In the genomic region with DNA sequence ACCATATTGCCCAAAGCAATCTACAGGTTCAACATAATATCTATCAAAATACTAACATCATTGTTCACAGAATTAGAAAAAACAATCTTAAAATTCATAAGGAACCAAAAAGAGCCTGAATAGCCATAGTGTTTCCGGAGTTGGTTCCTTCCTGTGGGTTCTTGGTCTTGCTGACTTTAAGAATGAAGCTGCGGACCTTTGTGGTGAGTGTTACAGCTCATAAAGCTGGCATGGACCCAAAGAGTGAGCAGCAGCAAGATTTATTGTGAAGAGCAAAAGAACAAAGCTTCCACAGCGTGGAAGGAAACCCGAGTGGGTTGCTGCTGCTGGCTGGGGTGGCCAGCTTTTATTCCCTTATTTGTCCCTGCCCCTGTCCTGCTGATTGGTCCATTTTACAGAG, we compare ENCODE assay signal across 15 cellular contexts. TPM values are rescaled to one million over a fixed set of nuclear protein-coding genes. Genes with fewer than 3 reads are reported as not detected.
DNase-seq lines count a peak whose midpoint lies in the region; ATAC-seq, FAIRE-seq and TF ChIP-seq lines count a peak whose summit lies in the region.
"Had no signal": no experiment of that assay in that cellular context is flagged by ENCODE, and none has a peak within 500 bp of the region (broad histone marks: within the 10 kb centered on the region; RNA-seq: fewer than 3 reads in every experiment).

No MANE protein-coding gene starts in this region.

- no TSS peak for BruUV-seq in endothelial cell of umbilical vein (replicated peaks; lab: Mats Ljungman, UMichigan)

- no peak for TF ChIP-seq CTCF in endothelial cell of umbilical vein (IDR thresholded peaks at IDR 0.05; ENCODE audit: extremely low read depth in 1 of 2, insufficient read depth in 1 of 2, low read depth in 1 of 2, low read length in 2 of 2)

- dilution Hi-C loops in endothelial cell of umbilical vein (cut with MboI; ENCODE audit: extremely low pct_ligation_motif_present, low sequenced_read_pairs): no loop called here

- H3K36me3 ChIP-seq in endothelial cell of umbilical vein (ENCODE audit: control insufficient read depth in 2 of 2, extremely low read depth in 1 of 2, insufficient read depth in 2 of 2, low read length in 2 of 2): no peaks in the 10 kb centered on the region
- H3K36me3 ChIP-seq: colonic mucosa, MG63, prostate gland, upper lobe of right lung had no signal

- H2AFZ ChIP-seq in endothelial cell of umbilical vein (ENCODE audit: low read depth, low read length): no peak overlapping the region

- H3K27ac ChIP-seq in endothelial cell of umbilical vein (ENCODE audit: insufficient read depth, low read depth, low read length): no peak overlapping the region
- H3K27ac ChIP-seq: colonic mucosa, prostate gland, upper lobe of right lung had no signal

- H3K27me3 ChIP-seq in endothelial cell of umbilical vein (ENCODE audit: control insufficient read depth in 2 of 2, insufficient read depth in 2 of 2, low read length in 2 of 2): no peaks in the 10 kb centered on the region
- H3K27me3 ChIP-seq: colonic mucosa, MG63, upper lobe of right lung had no signal

- DNase-seq in activated gamma-delta T cell treated with Interleukin-2 at 50 U/mL for 16 hours (peak; percentile 21), activated gamma-delta T cell (lab: John Stamatoyannopoulos, UW) (no peak), RPMI8226 (peak; percentile 74), endothelial cell of umbilical vein (ENCODE audit: low read depth, low spot score) (peak; percentile 50), DMS79 (lab: John Stamatoyannopoulos, UW) (no peak)
- DNase-seq in stimulated activated naive CD8-positive, alpha-beta T cell treated with anti-CD3 and anti-CD28 coated beads, Interleukin-15, Interleukin-2, amounts not matched to agents 100 U/mL and 50 U/mL, for 24 hours: no peak
- DNase-seq: activated naive CD8-positive, alpha-beta T cell treated with anti-CD3 and anti-CD28 coated beads, Interleukin-2, amount 50 U/mL, for 24 hours; colonic mucosa; H7; MG63; NCI-H524 treated with DMSO at 0.1 percent for 48 hours; upper lobe of right lung had no signal

- peak; percentile 64 for FAIRE-seq in endothelial cell of umbilical vein (lab: Jason Lieb, UNC)

- no peaks in the 10 kb centered on the region for H3K4me1 ChIP-seq in endothelial cell of umbilical vein (ENCODE audit: control insufficient read depth, extremely low read depth, insufficient read depth, low read length)
- H3K4me1 ChIP-seq: colonic mucosa, prostate gland, upper lobe of right lung had no signal

- no peaks in the 10 kb centered on the region for H3K9me1 ChIP-seq in endothelial cell of umbilical vein (replicated peaks; ENCODE audit: control insufficient read depth, extremely low read depth, insufficient read depth, low read length)

- no peaks in the 10 kb centered on the region for H3K79me2 ChIP-seq in endothelial cell of umbilical vein (ENCODE audit: control insufficient read depth, insufficient read depth, low read length)

- no peaks in the 10 kb centered on the region for H4K20me1 ChIP-seq in endothelial cell of umbilical vein (replicated peaks; ENCODE audit: control insufficient read depth, extremely low read depth, insufficient read depth, low read length)

- H3K9ac ChIP-seq in endothelial cell of umbilical vein (replicated peaks; ENCODE audit: extremely low read depth, insufficient read depth, low read length): no peak overlapping the region

- ATAC-seq in GM21529 (IDR thresholded peaks at IDR 0.05; ENCODE audit: unreplicated experiment) (no peak), HG03108 (IDR thresholded peaks at IDR 0.05; ENCODE audit: unreplicated experiment) (no peak)
- ATAC-seq in stimulated activated naive CD8-positive, alpha-beta T cell treated with anti-CD3 and anti-CD28 coated beads, Interleukin-15, Interleukin-2, amounts not matched to agents 100 U/mL and 50 U/mL, for 24 hours: no peak
- ATAC-seq: activated naive CD8-positive, alpha-beta T cell treated with anti-CD3 and anti-CD28 coated beads, Interleukin-2, amount 50 U/mL, for 24 hours; upper lobe of right lung had no signal

- H3K4me3 ChIP-seq in endothelial cell of umbilical vein (replicated peaks in 1 of 3; ENCODE audit: insufficient read depth in 1 of 3, low read depth in 1 of 3, low read length in 3 of 3): no peak overlapping the region
- H3K4me3 ChIP-seq: colonic mucosa, MG63, prostate gland, upper lobe of right lung had no signal

- no peak overlapping the region for H3K4me2 ChIP-seq in endothelial cell of umbilical vein (ENCODE audit: insufficient read depth, low read length)

- CTCF ChIA-PET in endothelial cell of umbilical vein (lab: Charles Lee): interaction anchor here (1.0 kb wide), 2 partner anchors 11 to 92 kb away, joined by 3 to 4 read pairs; partner anchors contain the start of gene XYLB

- intact Hi-C loops in endothelial cell of umbilical vein (cut with micrococcal nuclease): no loop called here

- POLR2A ChIA-PET in endothelial cell of umbilical vein (lab: Charles Lee): no interaction called here

- TF ChIP-seq POLR2A in endothelial cell of umbilical vein (IDR thresholded peaks at IDR 0.05; ENCODE audit: low read depth, low read length): no peak

- no peaks in the 10 kb centered on the region for H3K9me3 ChIP-seq in endothelial cell of umbilical vein (replicated peaks; ENCODE audit: control insufficient read depth, insufficient read depth, low read length)
- H3K9me3 ChIP-seq: colonic mucosa, prostate gland had no signal

TF ChIP-seq in endothelial cell of umbilical vein, 7 proteins besides CTCF, POLR2A, EP300 and RAD21:
- TF ChIP-seq MYC (IDR thresholded peaks at IDR 0.05; ENCODE audit: low read depth, low read length) (no peak), POLR2AphosphoS5 (IDR thresholded peaks at IDR 0.05; ENCODE audit: insufficient read depth, low read depth, low read length) (no peak)
- TF ChIP-seq, protein P1, sequence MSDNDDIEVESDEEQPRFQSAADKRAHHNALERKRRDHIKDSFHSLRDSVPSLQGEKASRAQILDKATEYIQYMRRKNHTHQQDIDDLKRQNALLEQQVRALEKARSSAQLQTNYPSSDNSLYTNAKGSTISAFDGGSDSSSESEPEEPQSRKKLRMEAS (IDR thresholded peaks at IDR 0.05; ENCODE audit: insufficient read depth, insufficient read length): no peak

RNA-seq across cellular contexts. Expression of gene ACVR2B, which starts 15.3 kb away (rescaled TPM):
- total RNA-seq in endothelial cell of umbilical vein: 4.9 and 5.6 TPM in 2 replicates
- polyA plus RNA-seq in endothelial cell of umbilical vein: 1.6 and 2.0 TPM in 2 replicates
- polyA plus RNA-seq in endothelial cell of umbilical vein (2011; cell fraction: cytosol; rRNA removed): 1.5 and 1.6 TPM in 2 replicates
- polyA plus RNA-seq in endothelial cell of umbilical vein (2011; cell fraction: nucleus; rRNA removed): 4.8 TPM in 2 replicates
- polyA plus RNA-seq in endothelial cell of umbilical vein (2012): 0.86 and 1.2 TPM in 2 replicates
- 8.8 and 10.5 TPM in 2 replicates for polyA minus RNA-seq in endothelial cell of umbilical vein
- polyA minus RNA-seq in endothelial cell of umbilical vein (2011; cell fraction: cytosol; rRNA and poly(A)+ RNA removed): 6.3 TPM
- polyA minus RNA-seq in endothelial cell of umbilical vein (2011; cell fraction: nucleus; rRNA and poly(A)+ RNA removed): 8.2 and 10.6 TPM in 2 replicates

RNA-seq across cellular contexts. Expression of gene EXOG, which starts 57.7 kb away (rescaled TPM):
- 21.8 and 21.9 TPM in 2 replicates for total RNA-seq in endothelial cell of umbilical vein
- polyA plus RNA-seq in endothelial cell of umbilical vein: 8.5 and 10.8 TPM in 2 replicates
- polyA plus RNA-seq in endothelial cell of umbilical vein (2011; cell fraction: cytosol; rRNA removed): 8.4 and 10.2 TPM in 2 replicates
- 32.8 and 46.6 TPM in 2 replicates for polyA plus RNA-seq in endothelial cell of umbilical vein (2011; cell fraction: nucleus; rRNA removed)
- 11.3 and 16.2 TPM in 2 replicates for polyA plus RNA-seq in endothelial cell of umbilical vein (2012)
- polyA minus RNA-seq in endothelial cell of umbilical vein: 11.0 and 12.1 TPM in 2 replicates
- polyA minus RNA-seq in endothelial cell of umbilical vein (2011; cell fraction: cytosol; rRNA and poly(A)+ RNA removed): 4.0 TPM
- 22.2 and 35.2 TPM in 2 replicates for polyA minus RNA-seq in endothelial cell of umbilical vein (2011; cell fraction: nucleus; rRNA and poly(A)+ RNA removed)

Comparison
In these comparisons a context has a peak if more than half of its experiments do, and no peak if none do; other contexts are left out.
1. DNase-seq: peak in activated gamma-delta T cell treated with Interleukin-2 at 50 U/mL for 16 hours (single experiment), RPMI8226 (single experiment) and endothelial cell of umbilical vein (single experiment); none in activated gamma-delta T cell (single experiment), DMS79 (single experiment) and stimulated activated naive CD8-positive, alpha-beta T cell treated with anti-CD3 and anti-CD28 coated beads, Interleukin-15, Interleukin-2, amounts not matched to agents 100 U/mL and 50 U/mL, for 24 hours (single experiment).